ENCODE assay signal across 22 cellular contexts in the genomic region with DNA sequence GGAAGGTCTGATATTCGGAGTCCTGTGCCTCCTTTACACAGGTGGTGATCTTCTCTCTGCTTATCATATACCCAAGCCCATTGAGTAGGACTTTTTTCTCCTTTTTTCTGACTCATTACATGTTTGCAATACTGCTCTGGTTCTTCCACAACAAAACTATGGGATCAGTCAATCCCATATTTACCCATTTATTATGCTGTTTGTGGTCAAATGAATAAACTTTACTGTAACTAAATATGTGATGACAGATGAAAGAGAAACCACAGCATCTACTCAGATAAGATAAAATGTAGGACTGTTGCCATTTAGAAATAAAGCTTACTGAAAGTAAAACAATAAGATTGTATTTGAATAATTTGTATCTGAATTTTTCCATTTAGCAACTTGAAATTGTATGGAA.
"Had no signal": no experiment of that assay in that cellular context is flagged by ENCODE, and none has a peak within 500 bp of the region (broad histone marks: within the 10 kb centered on the region; RNA-seq: fewer than 3 reads in every experiment).

No MANE protein-coding gene starts in this region.

- H3K36me3 Mint-ChIP-seq: naive thymus-derived CD8-positive, alpha-beta T cell; stimulated activated effector memory CD8-positive, alpha-beta T cell treated with anti-CD3 and anti-CD28 coated beads, Interleukin-12 subunit alpha, Interleukin-12 subunit beta, amount 100 ng/mL, for 72 hours; type B pancreatic cell had no signal

- H3K27me3 ChIP-seq: esophagus muscularis mucosa, hepatocyte, neutrophil, ovary, right atrium auricular region, sigmoid colon, suprapubic skin, thyroid gland had no signal

- ATAC-seq: effector memory CD8-positive, alpha-beta T cell; left colon; left ventricle myocardium superior; naive thymus-derived CD8-positive, alpha-beta T cell; stimulated activated effector memory CD8-positive, alpha-beta T cell treated with anti-CD3 and anti-CD28 coated beads, Interleukin-12 subunit alpha, Interleukin-12 subunit beta, amount 100 ng/mL, for 72 hours; stimulated activated naive CD8-positive, alpha-beta T cell treated with anti-CD3 and anti-CD28 coated beads, Interleukin-15, Interleukin-2, amounts not matched to agents 100 U/mL and 50 U/mL, for 24 hours had no signal

- H3K4me2 ChIP-seq: hepatocyte, smooth muscle cell had no signal

- H3K9me3 ChIP-seq: esophagus muscularis mucosa, neutrophil, ovary, right atrium auricular region, sigmoid colon, suprapubic skin, thyroid gland had no signal

- H3K4me3 Mint-ChIP-seq: dendritic cell treated with granulocyte-macrophage colony-stimulating factor and Interleukin-4, amounts not matched to agents 40 ng/mL and 50 ng/mL, for 4 days; effector memory CD8-positive, alpha-beta T cell; naive thymus-derived CD8-positive, alpha-beta T cell; stimulated activated effector memory CD8-positive, alpha-beta T cell treated with anti-CD3 and anti-CD28 coated beads, Interleukin-12 subunit alpha, Interleukin-12 subunit beta, amount 100 ng/mL, for 72 hours; type B pancreatic cell had no signal

- H3K27ac ChIP-seq: epithelial cell of prostate, esophagus muscularis mucosa, hepatocyte, neutrophil, ovary, right atrium auricular region, sigmoid colon, suprapubic skin, thyroid gland had no signal

- H3K4me3 ChIP-seq: esophagus muscularis mucosa, hepatocyte, ovary, right atrium auricular region, sigmoid colon, smooth muscle cell, suprapubic skin, thyroid gland had no signal

- H3K27me3 Mint-ChIP-seq: dendritic cell treated with granulocyte-macrophage colony-stimulating factor and Interleukin-4, amounts not matched to agents 40 ng/mL and 50 ng/mL, for 4 days; effector memory CD8-positive, alpha-beta T cell; naive thymus-derived CD8-positive, alpha-beta T cell; type B pancreatic cell had no signal

- H3K36me3 ChIP-seq: esophagus muscularis mucosa, neutrophil, ovary, right atrium auricular region, sigmoid colon, suprapubic skin, thyroid gland had no signal

- H3K4me1 ChIP-seq: esophagus muscularis mucosa, right atrium auricular region, sigmoid colon, suprapubic skin, thyroid gland had no signal

- H3K27ac Mint-ChIP-seq: dendritic cell treated with granulocyte-macrophage colony-stimulating factor and Interleukin-4, amounts not matched to agents 40 ng/mL and 50 ng/mL, for 4 days; effector memory CD8-positive, alpha-beta T cell; naive thymus-derived CD8-positive, alpha-beta T cell; stimulated activated effector memory CD8-positive, alpha-beta T cell treated with anti-CD3 and anti-CD28 coated beads, Interleukin-12 subunit alpha, Interleukin-12 subunit beta, amount 100 ng/mL, for 72 hours; type B pancreatic cell had no signal

- H3K4me1 Mint-ChIP-seq: naive thymus-derived CD8-positive, alpha-beta T cell; stimulated activated effector memory CD8-positive, alpha-beta T cell treated with anti-CD3 and anti-CD28 coated beads, Interleukin-12 subunit alpha, Interleukin-12 subunit beta, amount 100 ng/mL, for 72 hours had no signal

- H3K9me3 Mint-ChIP-seq: dendritic cell treated with granulocyte-macrophage colony-stimulating factor and Interleukin-4, amounts not matched to agents 40 ng/mL and 50 ng/mL, for 4 days; type B pancreatic cell had no signal

- H2AFZ ChIP-seq: hepatocyte had no signal

- DNase-seq: effector memory CD8-positive, alpha-beta T cell; foreskin melanocyte; head of caudate nucleus; left colon; left ventricle myocardium superior; naive thymus-derived CD8-positive, alpha-beta T cell; ovary; sigmoid colon; stimulated activated CD4-positive, alpha-beta T cell treated with anti-CD3 and anti-CD28 coated beads, Interleukin-2, amount 100 ng/mL, for 48 hours; stimulated activated CD8-positive, alpha-beta memory T cell treated with anti-CD3 and anti-CD28 coated beads, Interleukin-4, amount 100 ng/mL, for 48 hours; stimulated activated naive CD8-positive, alpha-beta T cell treated with anti-CD3 and anti-CD28 coated beads, Interleukin-15, Interleukin-2, amounts not matched to agents 100 U/mL and 50 U/mL, for 24 hours; thyroid gland had no signal

- H3K79me2 ChIP-seq: hepatocyte had no signal
